21 cellular contexts compared by ENCODE assay signal in genomic region chr7:68205826-68206225, GRCh38.
"Had no signal": no experiment of that assay in that cellular context is flagged by ENCODE, and none has a peak within 500 bp of the region (broad histone marks: within the 10 kb centered on the region; RNA-seq: fewer than 3 reads in every experiment).

No MANE protein-coding gene starts in this region.

- H3K9me3 Mint-ChIP-seq: nephron progenitor cell had no signal

- H3K36me3 Mint-ChIP-seq: stimulated activated naive B cell treated with anti-CD40 and anti-IgM and Interleukin-4, amounts not matched to agents 10 μg/mL and 1 μg/mL and 100 μg/mL, for 72 hours had no signal

- DNase-seq: cortex of kidney; effector memory CD8-positive, alpha-beta T cell; erythroblast; esophagus squamous epithelium; foreskin melanocyte; head of caudate nucleus; kidney; left lung; mesenchymal stem cell; midbrain; naive thymus-derived CD4-positive, alpha-beta T cell; nephron progenitor cell; occipital lobe; ovary; posterior cingulate gyrus; psoas muscle; right cardiac atrium; stimulated activated CD4-positive, alpha-beta T cell treated with anti-CD3 and anti-CD28 coated beads, Interleukin-15, amount 100 ng/mL, for 24 hours; stimulated activated CD4-positive, alpha-beta T cell treated with anti-CD3 and anti-CD28 coated beads, Interleukin-2, amount 100 ng/mL, for 48 hours; stimulated activated naive B cell treated with anti-CD40 and anti-IgM and Interleukin-4, amounts not matched to agents 10 μg/mL and 1 μg/mL and 100 μg/mL, for 72 hours had no signal

- H3K27ac Mint-ChIP-seq: effector memory CD8-positive, alpha-beta T cell; nephron progenitor cell; stimulated activated naive B cell treated with anti-CD40 and anti-IgM and Interleukin-4, amounts not matched to agents 10 μg/mL and 1 μg/mL and 100 μg/mL, for 72 hours; stimulated activated naive CD8-positive, alpha-beta T cell treated with anti-CD3 and anti-CD28 coated beads, Interleukin-15, Interleukin-2, amounts not matched to agents 100 ng/mL and 50 ng/mL, for 24 hours had no signal

- H3K4me3 Mint-ChIP-seq: effector memory CD8-positive, alpha-beta T cell; naive thymus-derived CD4-positive, alpha-beta T cell; nephron progenitor cell; stimulated activated naive B cell treated with anti-CD40 and anti-IgM and Interleukin-4, amounts not matched to agents 10 μg/mL and 1 μg/mL and 100 μg/mL, for 72 hours; stimulated activated naive CD8-positive, alpha-beta T cell treated with anti-CD3 and anti-CD28 coated beads, Interleukin-15, Interleukin-2, amounts not matched to agents 100 ng/mL and 50 ng/mL, for 24 hours had no signal

- H3K27me3 Mint-ChIP-seq: effector memory CD8-positive, alpha-beta T cell; naive thymus-derived CD4-positive, alpha-beta T cell; stimulated activated naive B cell treated with anti-CD40 and anti-IgM and Interleukin-4, amounts not matched to agents 10 μg/mL and 1 μg/mL and 100 μg/mL, for 72 hours; stimulated activated naive CD8-positive, alpha-beta T cell treated with anti-CD3 and anti-CD28 coated beads, Interleukin-15, Interleukin-2, amounts not matched to agents 100 ng/mL and 50 ng/mL, for 24 hours had no signal

- H3K4me1 Mint-ChIP-seq: naive thymus-derived CD4-positive, alpha-beta T cell; stimulated activated naive B cell treated with anti-CD40 and anti-IgM and Interleukin-4, amounts not matched to agents 10 μg/mL and 1 μg/mL and 100 μg/mL, for 72 hours had no signal

- ATAC-seq: effector memory CD8-positive, alpha-beta T cell; left lung; naive thymus-derived CD4-positive, alpha-beta T cell; psoas muscle; right cardiac atrium; stimulated activated naive B cell treated with anti-CD40 and anti-IgM and Interleukin-4, amounts not matched to agents 10 μg/mL and 1 μg/mL and 100 μg/mL, for 72 hours had no signal
